Comparison of ENCODE assay signal across 16 cellular contexts in genomic region chr5:132397224-132397623, GRCh38. TPM values are rescaled to one million over a fixed set of nuclear protein-coding genes. Genes with fewer than 3 reads are reported as not detected.
DNase-seq lines count a peak whose midpoint lies in the region; TF ChIP-seq lines count a peak whose summit lies in the region.
"Had no signal": no experiment of that assay in that cellular context is flagged by ENCODE, and none has a peak within 500 bp of the region (broad histone marks: within the 10 kb centered on the region; RNA-seq: fewer than 3 reads in every experiment).

No MANE protein-coding gene starts in this region.

- peak overlapping the region; percentile 24 for H3K4me3 Mint-ChIP-seq in activated CD4-positive, alpha-beta T cell treated with anti-CD3 and anti-CD28 coated beads, Interleukin-2, amount 10 ng/mL, durations not matched to agents 24 days and 14 days
- peak overlapping the region in 6 of 8 donors; percentile 35 to 78 (median 50) for H3K4me3 Mint-ChIP-seq in CD4-positive, alpha-beta memory T cell
- no peak overlapping the region for H3K4me3 Mint-ChIP-seq in mesothelial cell of epicardium

- no peaks in the 10 kb centered on the region for H3K79me2 ChIP-seq in parathyroid adenoma

- no peak for TF ChIP-seq POLR2A in spleen (IDR thresholded peaks at IDR 0.05)

- H3K27ac Mint-ChIP-seq in activated CD4-positive, alpha-beta T cell treated with anti-CD3 and anti-CD28 coated beads, Interleukin-2, amount 10 ng/mL, durations not matched to agents 24 days and 14 days, result no peak overlapping the region
- peak overlapping the region; percentile 77 to 91 (median 79) for H3K27ac Mint-ChIP-seq in CD4-positive, alpha-beta memory T cell
- H3K27ac Mint-ChIP-seq in mesothelial cell of epicardium, result no peak overlapping the region

- CTCF ChIA-PET in CD4-positive, alpha-beta memory T cell (lab: Charles Lee; ENCODE audit: partially characterized antibody), result interaction anchor here (1.3 to 5.3 kb wide), 2 partner anchors 11 to 14 kb away, joined by 5 to 29 read pairs; no protein-coding TSS in a partner anchor

- no peaks in the 10 kb centered on the region for H3K9me3 ChIP-seq in CD4-positive, alpha-beta memory T cell (ENCODE audit: control insufficient read depth in 1 of 2, low read length in 2 of 2)
- no peaks in the 10 kb centered on the region for H3K9me3 ChIP-seq in parathyroid adenoma (ENCODE audit: control insufficient read depth, low read length)
- H3K9me3 ChIP-seq in spleen, result no peaks in the 10 kb centered on the region

- POLR2A ChIA-PET in CD4-positive, alpha-beta memory T cell (lab: Charles Lee; ENCODE audit: partially characterized antibody), result interaction anchor here (1.2 to 5.5 kb wide), 5 partner anchors 9 to 99 kb away, joined by 3 to 28 read pairs (median 14); partner anchors contain the start of gene IRF1

- H3K4me1 ChIP-seq in CD4-positive, alpha-beta memory T cell (ENCODE audit: insufficient read depth, low read length), result peaks cover 74% of the 10 kb centered on the region
- peaks cover 6% of the 10 kb centered on the region for H3K4me1 ChIP-seq in parathyroid adenoma
- H3K4me1 ChIP-seq in spleen, result peaks cover 0 to 47% (median 5%) of the 10 kb centered on the region in 6 donors

- H3K4me1 Mint-ChIP-seq in activated CD4-positive, alpha-beta T cell treated with anti-CD3 and anti-CD28 coated beads, Interleukin-2, amount 10 ng/mL, durations not matched to agents 24 days and 14 days, result peaks cover 56% of the 10 kb centered on the region
- H3K4me1 Mint-ChIP-seq in CD4-positive, alpha-beta memory T cell, result peaks cover 65 to 99% (median 82%) of the 10 kb centered on the region in 4 donors
- peaks cover 11% of the 10 kb centered on the region for H3K4me1 Mint-ChIP-seq in mesothelial cell of epicardium

- TF ChIP-seq CTCF in coronary artery (IDR thresholded peaks at IDR 0.05) (no peak), parathyroid adenoma (IDR thresholded peaks at IDR 0.05) (no peak), mesothelial cell of epicardium (IDR thresholded peaks at IDR 0.05; ENCODE audit: unreplicated experiment) (no peak), spleen (IDR thresholded peaks at IDR 0.05 in 8 of 11, conservative IDR thresholded peaks at IDR 0.05 in 3 of 11) (no peak)

- H3K36me3 Mint-ChIP-seq in activated CD4-positive, alpha-beta T cell treated with anti-CD3 and anti-CD28 coated beads, Interleukin-2, amount 10 ng/mL, durations not matched to agents 24 days and 14 days (ENCODE audit: low read depth), result peaks cover 22% of the 10 kb centered on the region
- H3K36me3 Mint-ChIP-seq in CD4-positive, alpha-beta memory T cell, result peaks cover 7 to 30% of the 10 kb centered on the region in 2 donors
- H3K36me3 Mint-ChIP-seq in mesothelial cell of epicardium, result peaks cover 28% of the 10 kb centered on the region

- H2AFZ ChIP-seq in parathyroid adenoma, result no peak overlapping the region

- peaks cover 16% of the 10 kb centered on the region for H3K27me3 Mint-ChIP-seq in activated CD4-positive, alpha-beta T cell treated with anti-CD3 and anti-CD28 coated beads, Interleukin-2, amount 10 ng/mL, durations not matched to agents 24 days and 14 days
- H3K27me3 Mint-ChIP-seq in CD4-positive, alpha-beta memory T cell, result no peaks in the 10 kb centered on the region
- no peaks in the 10 kb centered on the region for H3K27me3 Mint-ChIP-seq in mesothelial cell of epicardium (ENCODE audit: low read depth)

- H3K27ac ChIP-seq in CD4-positive, alpha-beta memory T cell (ENCODE audit: low read depth, low read length), result no peak overlapping the region
- no peak overlapping the region for H3K27ac ChIP-seq in coronary artery
- no peak overlapping the region for H3K27ac ChIP-seq in parathyroid adenoma
- no peak overlapping the region for H3K27ac ChIP-seq in spleen

- in situ Hi-C loops in ACHN (cut with HindIII; ENCODE audit: low pct_ligation_motif_present, low pct_unique_long_range_greater_than_20kb, low sequenced_read_pairs), result loop anchor here (25.0 kb wide), 1 partner anchor 90 kb away; the partner anchor contains the start of gene IRF1

- no peaks in the 10 kb centered on the region for H3K36me3 ChIP-seq in CD4-positive, alpha-beta memory T cell (ENCODE audit: insufficient read depth, low read length)
- H3K36me3 ChIP-seq in parathyroid adenoma (ENCODE audit: control insufficient read depth, insufficient read depth, low read length) (no peaks in the 10 kb centered on the region), spleen (peaks cover 0 to 22% (median 0%) of the 10 kb centered on the region in 6 donors)

- peaks cover 6% of the 10 kb centered on the region for H3K9me3 Mint-ChIP-seq in activated CD4-positive, alpha-beta T cell treated with anti-CD3 and anti-CD28 coated beads, Interleukin-2, amount 10 ng/mL, durations not matched to agents 24 days and 14 days
- H3K9me3 Mint-ChIP-seq in CD4-positive, alpha-beta memory T cell, result no peaks in the 10 kb centered on the region
- H3K9me3 Mint-ChIP-seq in mesothelial cell of epicardium, result peaks cover 22% of the 10 kb centered on the region

- no peak overlapping the region for H3K9ac ChIP-seq in parathyroid adenoma

- WGBS in spleen, 5 donors, result 91 to 95% (median 92%) methylated on average over 2 of the region's 2 CpGs

- no peak for DNase-seq in activated CD4-positive, alpha-beta T cell treated with anti-CD3 and anti-CD28 coated beads, Interleukin-2, amount 10 ng/mL, durations not matched to agents 24 days and 14 days
- no peak for DNase-seq in activated CD4-positive, alpha-beta T cell treated with anti-CD3 and anti-CD28 coated beads, Interleukin-2, amount 50 U/mL, for 48 hours
- no peak for DNase-seq in CD4-positive, alpha-beta memory T cell
- DNase-seq in coronary artery (ENCODE audit: low spot score) (peak; percentile 43), mesothelial cell of epicardium (ENCODE audit: low spot score in 2 of 2, unreplicated experiment in 2 of 2) (no peak), spleen (no peak), ACHN (no peak)
- DNase-seq: 8988T, C1 segment of cervical spinal cord, Calu3, Kasumi-1, MM.1S, NCI-H1105, NCI-H1694, NCI-H524 had no signal

- peak overlapping the region; percentile 5 for H3K4me2 ChIP-seq in parathyroid adenoma (ENCODE audit: low read length)

- H3K27me3 ChIP-seq in CD4-positive, alpha-beta memory T cell (ENCODE audit: insufficient read depth, low read length), result no peaks in the 10 kb centered on the region
- H3K27me3 ChIP-seq in parathyroid adenoma (ENCODE audit: control insufficient read depth, insufficient read depth, low read length) (no peaks in the 10 kb centered on the region), spleen (replicated peaks in 1 of 7) (no peaks in the 10 kb centered on the region)

- intact Hi-C loops in activated CD4-positive, alpha-beta T cell treated with anti-CD3 and anti-CD28 coated beads, Interleukin-2, amount 10 ng/mL, durations not matched to agents 24 days and 14 days (cut with micrococcal nuclease), result loop anchor here (2.0 kb wide), 1 partner anchor 14 kb away; no protein-coding TSS in a partner anchor
- intact Hi-C loops in CD4-positive, alpha-beta memory T cell (cut with micrococcal nuclease), result loop anchor here (2.0 kb wide), 1 partner anchor 14 kb away; no protein-coding TSS in a partner anchor
- intact Hi-C loops in spleen (cut with DNase I; ENCODE audit: low total_unique reads), result no loop called here

- H3K4me3 ChIP-seq in CD4-positive, alpha-beta memory T cell (ENCODE audit: low read length in 2 of 2), result no peak overlapping the region
- H3K4me3 ChIP-seq in coronary artery, result no peak overlapping the region
- no peak overlapping the region for H3K4me3 ChIP-seq in parathyroid adenoma (ENCODE audit: low read depth, low read length)
- no peak overlapping the region for H3K4me3 ChIP-seq in spleen

RNA-seq across cellular contexts. Expression of gene SLC22A5, which starts 27.7 kb away (rescaled TPM):
- 4.9 and 5.5 TPM in 2 replicates for total RNA-seq in activated CD4-positive, alpha-beta T cell treated with anti-CD3 and anti-CD28 coated beads, Interleukin-2, amount 10 ng/mL, durations not matched to agents 24 days and 14 days
- total RNA-seq in CD4-positive, alpha-beta memory T cell, result 1 to 10 TPM; 8.9 to 10.0 TPM
- polyA plus RNA-seq in CD4-positive, alpha-beta memory T cell, result 1 to 10 TPM; 1.9 to 2.9 TPM
- total RNA-seq in mesothelial cell of epicardium, result 27.7 to 31.1 TPM (median 30.8 TPM) in 3 replicates
- 1 to 10 TPM; 5.3 to 9.2 (median 7.6) TPM for total RNA-seq in spleen
- 1 to 10 TPM; 2.4 to 2.9 (median 2.6) TPM for polyA plus RNA-seq in spleen

Comparison
In these comparisons a context has a peak if more than half of its experiments do, and no peak if none do; other contexts are left out.
1. H3K27ac Mint-ChIP-seq: peak in CD4-positive, alpha-beta memory T cell (7 of 7); none in activated CD4-positive, alpha-beta T cell treated with anti-CD3 and anti-CD28 coated beads, Interleukin-2, amount 10 ng/mL, durations not matched to agents 24 days and 14 days (single experiment) and mesothelial cell of epicardium (single experiment).